In the genomic region with DNA sequence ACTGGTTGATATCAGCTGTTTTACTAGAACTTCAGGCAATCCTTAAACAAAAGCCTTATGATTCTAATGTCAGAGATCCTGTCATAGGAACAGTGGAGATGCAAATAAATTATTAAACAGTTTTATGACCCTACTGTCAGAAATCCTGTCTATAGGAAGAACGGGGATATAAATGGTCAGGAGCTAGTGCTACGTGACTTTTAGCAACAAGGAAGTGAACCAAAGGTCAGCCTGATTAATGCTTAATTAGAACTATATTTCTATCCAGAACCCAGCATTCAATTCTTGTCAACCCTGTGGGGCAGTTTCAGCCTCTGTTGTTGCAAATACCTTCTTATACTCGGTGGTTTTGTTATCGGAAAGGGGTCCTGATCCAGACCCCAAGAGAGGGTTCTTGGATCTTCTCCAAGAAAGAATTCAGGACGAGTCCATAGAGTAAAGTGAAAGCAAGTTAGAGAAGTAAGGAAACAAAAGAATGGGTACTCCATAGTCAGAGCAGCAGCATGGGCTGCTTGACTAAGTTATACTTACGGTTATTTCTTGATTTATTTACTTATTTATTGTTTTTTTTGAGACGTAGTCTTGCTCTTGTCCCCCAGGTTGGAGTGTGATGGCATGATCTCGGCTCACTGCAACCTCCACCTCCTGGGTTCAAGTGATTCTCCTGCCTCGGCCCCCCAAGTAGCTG, we compare ENCODE assay signal across 18 cellular contexts. TPM values are rescaled to one million over a fixed set of nuclear protein-coding genes. Genes with fewer than 3 reads are reported as not detected.
"Had no signal": no experiment of that assay in that cellular context is flagged by ENCODE, and none has a peak within 500 bp of the region (broad histone marks: within the 10 kb centered on the region; RNA-seq: fewer than 3 reads in every experiment).

No MANE protein-coding gene starts in this region.

- H3K4me1 Mint-ChIP-seq: activated CD4-positive, alpha-beta T cell treated with anti-CD3 and anti-CD28 coated beads, Interleukin-2, amount 10 ng/mL, durations not matched to agents 7 days and 5 days had no signal

- DNase-seq: activated CD4-positive, alpha-beta T cell treated with anti-CD3 and anti-CD28 coated beads, Interleukin-2, amount 10 ng/mL, durations not matched to agents 7 days and 5 days; activated CD8-positive, alpha-beta memory T cell treated with anti-CD3 and anti-CD28 coated beads for 24 hours; activated T-cell treated with anti-CD3 and anti-CD28 coated beads for 4 hours; cerebellar nuclear complex; dermis blood vessel endothelial cell; hypothalamus; left cardiac atrium; ovary; stimulated activated CD4-positive, alpha-beta T cell treated with anti-CD3 and anti-CD28 coated beads, Interleukin-4, amount 100 ng/mL, for 4 hours; T-helper 1 cell; thyroid gland had no signal

- H3K27ac Mint-ChIP-seq: activated CD4-positive, alpha-beta T cell treated with anti-CD3 and anti-CD28 coated beads, Interleukin-2, amount 10 ng/mL, durations not matched to agents 7 days and 5 days; activated naive CD8-positive, alpha-beta T cell; activated T-helper 2 cell treated with anti-CD3 and anti-CD28 coated beads, Interferon-gamma antibody, Interleukin-2, Interleukin-4, amounts not matched to agents 10 μg/mL and 5 μg/mL and 100 μg/mL, durations not matched to agents 14 hours and 24 hours and 36 hours; WTC11 had no signal

- H3K36me3 Mint-ChIP-seq: activated naive CD8-positive, alpha-beta T cell had no signal

- H3K27ac ChIP-seq: ovary, thyroid gland, vagina had no signal

- H3K36me3 ChIP-seq: ovary, thyroid gland, vagina had no signal

- H3K4me3 Mint-ChIP-seq: activated CD4-positive, alpha-beta T cell treated with anti-CD3 and anti-CD28 coated beads, Interleukin-2, amount 10 ng/mL, durations not matched to agents 7 days and 5 days; activated naive CD8-positive, alpha-beta T cell; neural crest cell; WTC11 had no signal

- H3K27me3 Mint-ChIP-seq: activated CD4-positive, alpha-beta T cell treated with anti-CD3 and anti-CD28 coated beads, Interleukin-2, amount 10 ng/mL, durations not matched to agents 7 days and 5 days; activated naive CD8-positive, alpha-beta T cell had no signal

- ATAC-seq: left cardiac atrium, WTC11 had no signal

- H3K9me3 ChIP-seq: thyroid gland, vagina had no signal

- H3K4me3 ChIP-seq: ovary, thyroid gland, vagina had no signal

- H3K27me3 ChIP-seq: ovary, thyroid gland, vagina had no signal

RNA-seq across cellular contexts. Expression of gene RNU6-1, which starts 59.9 kb away (rescaled TPM):
- total RNA-seq: activated CD4-positive, alpha-beta T cell treated with anti-CD3 and anti-CD28 coated beads, Interleukin-2, amount 10 ng/mL, durations not matched to agents 7 days and 5 days; activated T-helper 2 cell treated with anti-CD3 and anti-CD28 coated beads, Interferon-gamma antibody, Interleukin-2, Interleukin-4, amounts not matched to agents 10 μg/mL and 5 μg/mL and 100 μg/mL, durations not matched to agents 14 hours and 24 hours and 36 hours; dermis blood vessel endothelial cell; glomerular endothelial cell; left cardiac atrium; neural crest cell; ovary; thyroid gland; vagina; WTC11 had no signal
- polyA plus RNA-seq: esophagus, ovary had no signal
